ENCODE assay signal across 30 cellular contexts in genomic region chr2:182827182-182827879, GRCh38. TPM values are rescaled to one million over a fixed set of nuclear protein-coding genes. Genes with fewer than 3 reads are reported as not detected.
A peak's percentile ranks its signal among the peaks of the same experiment; 100 is the strongest.
DNase-seq lines count a peak whose midpoint lies in the region; ATAC-seq, FAIRE-seq and TF ChIP-seq lines count a peak whose summit lies in the region.
"Had no signal": no experiment of that assay in that cellular context is flagged by ENCODE, and none has a peak within 500 bp of the region (broad histone marks: within the 10 kb centered on the region; RNA-seq: fewer than 3 reads in every experiment).

No MANE protein-coding gene starts in this region.

- BruUV-seq in K562 (replicated peaks; lab: Mats Ljungman, UMichigan) = no TSS peak

- no peak for TF ChIP-seq EP300 in K562 (IDR thresholded peaks at IDR 0.05; ENCODE audit: low read length)
- no peak for TF ChIP-seq EP300 in tibial nerve (IDR thresholded peaks at IDR 0.05)

- no peaks in the 10 kb centered on the region for H3F3A ChIP-seq in GM23338 (replicated peaks; ENCODE audit: low read depth)
- peaks cover 17% of the 10 kb centered on the region for H3F3A ChIP-seq in smooth muscle cell (ENCODE audit: low read depth)

- H3K4me3 Mint-ChIP-seq in GM23338 = no peak overlapping the region
- H3K4me3 Mint-ChIP-seq in effector memory CD8-positive, alpha-beta T cell = no peak overlapping the region
- H3K4me3 Mint-ChIP-seq: activated CD4-positive, alpha-beta memory T cell treated with anti-CD3 and anti-CD28 coated beads, Interleukin-2, amount 10 ng/mL, durations not matched to agents 7 days and 5 days; activated naive CD8-positive, alpha-beta T cell treated with anti-CD3 and anti-CD28 coated beads, Interleukin-2, amount 50 U/mL, for 24 hours; B cell; CD8-positive, alpha-beta T cell; stimulated activated effector memory CD8-positive, alpha-beta T cell treated with anti-CD3 and anti-CD28 coated beads, Interleukin-12 subunit alpha, Interleukin-12 subunit beta, amount 100 ng/mL, for 72 hours had no signal

- TF ChIP-seq POLR2A in K562 (conservative IDR thresholded peaks at IDR 0.05) = no peak
- TF ChIP-seq POLR2A in tibial nerve (IDR thresholded peaks at IDR 0.05) = no peak

- no peak overlapping the region for H3K9ac ChIP-seq in K562 (ENCODE audit: insufficient read depth in 1 of 2, low read depth in 2 of 2, low read length in 2 of 2)
- H3K9ac ChIP-seq in smooth muscle cell (ENCODE audit: low read depth) = no peak overlapping the region

- no peaks in the 10 kb centered on the region for H3K36me3 Mint-ChIP-seq in GM23338 (ENCODE audit: low read depth)
- H3K36me3 Mint-ChIP-seq in effector memory CD8-positive, alpha-beta T cell (ENCODE audit: insufficient read depth) = no peaks in the 10 kb centered on the region
- H3K36me3 Mint-ChIP-seq: CD8-positive, alpha-beta T cell; stimulated activated effector memory CD8-positive, alpha-beta T cell treated with anti-CD3 and anti-CD28 coated beads, Interleukin-12 subunit alpha, Interleukin-12 subunit beta, amount 100 ng/mL, for 72 hours had no signal

- H3K27me3 ChIP-seq in GM23338 (ENCODE audit: insufficient read depth) = no peaks in the 10 kb centered on the region
- peaks cover 6 to 11% of the 10 kb centered on the region in 2 experiments; a peak in 2 of 5 replicates for H3K27me3 ChIP-seq in K562 (ENCODE audit: control insufficient read depth in 2 of 2, insufficient read depth in 2 of 2, low read length in 2 of 2)
- no peaks in the 10 kb centered on the region for H3K27me3 ChIP-seq in smooth muscle cell (ENCODE audit: low read depth)
- no peaks in the 10 kb centered on the region for H3K27me3 ChIP-seq in tibial nerve
- H3K27me3 ChIP-seq: body of pancreas, Peyer's patch, upper lobe of left lung had no signal

- no peaks in the 10 kb centered on the region for H4K20me1 ChIP-seq in GM23338 (replicated peaks; ENCODE audit: insufficient read depth)
- no peaks in the 10 kb centered on the region for H4K20me1 ChIP-seq in K562 (replicated peaks; ENCODE audit: control insufficient read depth, insufficient read depth, low read length)
- H4K20me1 ChIP-seq in smooth muscle cell (ENCODE audit: low read depth) = no peaks in the 10 kb centered on the region

- in situ Hi-C loops in K562 (cut with MboI) = no loop called here

- no peak for FAIRE-seq in K562 (lab: Jason Lieb, UNC)
- FAIRE-seq: A204.1, GM12891, keratinocyte had no signal

- peak overlapping the region; percentile 87; the same call in 1 of the 2 replicates for H2AFZ ChIP-seq in GM23338
- H2AFZ ChIP-seq in K562 (ENCODE audit: low read depth, low read length) = no peak overlapping the region
- peak overlapping the region; percentile 87 for H2AFZ ChIP-seq in smooth muscle cell (ENCODE audit: low read depth)

- no peak overlapping the region for H3K27ac ChIP-seq in GM23338 (ENCODE audit: low read depth)
- H3K27ac ChIP-seq in K562 (ENCODE audit: extremely low read depth, low read depth, low read length) = no peak overlapping the region
- peak overlapping the region; percentile 70 for H3K27ac ChIP-seq in smooth muscle cell (ENCODE audit: low read depth)
- no peak overlapping the region for H3K27ac ChIP-seq in tibial nerve
- H3K27ac ChIP-seq: body of pancreas, left ventricle myocardium inferior, Peyer's patch, upper lobe of left lung had no signal

- H3K9me3 ChIP-seq in K562 (replicated peaks; ENCODE audit: control insufficient read depth, insufficient read depth, low read depth, low read length) = no peaks in the 10 kb centered on the region
- H3K9me3 ChIP-seq in smooth muscle cell (replicated peaks; ENCODE audit: low read depth) = no peaks in the 10 kb centered on the region
- no peaks in the 10 kb centered on the region for H3K9me3 ChIP-seq in tibial nerve
- H3K9me3 ChIP-seq: body of pancreas, left ventricle myocardium inferior, Peyer's patch, upper lobe of left lung had no signal

- CTCF ChIA-PET in K562 (lab: Yijun Ruan, JAX; ENCODE audit: low intra/inter-chr PET ratio) = no interaction called here

- H3K4me1 ChIP-seq in GM23338 (ENCODE audit: insufficient read depth) = peaks cover 12% of the 10 kb centered on the region
- H3K4me1 ChIP-seq in K562 (replicated peaks in 1 of 2; ENCODE audit: control insufficient read depth in 2 of 2, insufficient read depth in 2 of 2, low read length in 2 of 2) = no peaks in the 10 kb centered on the region
- peaks cover 30% of the 10 kb centered on the region for H3K4me1 ChIP-seq in smooth muscle cell (ENCODE audit: low read depth)
- H3K4me1 ChIP-seq in tibial nerve = peaks cover 0 to 3% (median 0%) of the 10 kb centered on the region in 4 donors
- H3K4me1 ChIP-seq: left ventricle myocardium inferior, Peyer's patch, upper lobe of left lung had no signal

- intact Hi-C loops in K562 (cut with micrococcal nuclease) = no loop called here

- ATAC-seq in GM23338 = no peak
- ATAC-seq in K562 = 0 out of 3 replicates have a peak, but pooled peaks have one; percentile 22
- ATAC-seq in effector memory CD8-positive, alpha-beta T cell (replicated peaks) = no peak
- ATAC-seq: activated naive CD8-positive, alpha-beta T cell treated with anti-CD3 and anti-CD28 coated beads, Interleukin-2, amount 50 U/mL, for 24 hours; body of pancreas; CD8-positive, alpha-beta T cell; stimulated activated effector memory CD8-positive, alpha-beta T cell treated with anti-CD3 and anti-CD28 coated beads, Interleukin-12 subunit alpha, Interleukin-12 subunit beta, amount 100 ng/mL, for 72 hours had no signal

- TF ChIP-seq CTCF in GM23338 (conservative IDR thresholded peaks at IDR 0.05; ENCODE audit: low read depth in 2 of 2) (no peak), K562 (IDR thresholded peaks at IDR 0.05 in 2 of 3, conservative IDR thresholded peaks at IDR 0.05 in 1 of 3; ENCODE audit: insufficient read depth in 2 of 3, low read depth in 1 of 3, low read length in 3 of 3) (no peak), smooth muscle cell (IDR thresholded peaks at IDR 0.05; ENCODE audit: borderline replicate concordance, insufficient read depth, poor library complexity, severe bottlenecking) (no peak), tibial nerve (IDR thresholded peaks at IDR 0.05) (no peak)

- WGBS in K562 (ENCODE audit: insufficient coverage, low coverage, missing lambda C conversion rate) = 0% methylated on average over 2 of the region's 2 CpGs
- WGBS in smooth muscle cell (ENCODE audit: low lambda C conversion rate) = 21% methylated on average over 2 of the region's 2 CpGs
- 21 to 30% methylated on average over 2 of the region's 2 CpGs for WGBS in tibial nerve, 2 donors

- no peaks in the 10 kb centered on the region for H3K9me1 ChIP-seq in K562 (ENCODE audit: control insufficient read depth, insufficient read depth, low read length)

- H3K9me3 Mint-ChIP-seq in GM23338 = no peaks in the 10 kb centered on the region
- no peaks in the 10 kb centered on the region for H3K9me3 Mint-ChIP-seq in effector memory CD8-positive, alpha-beta T cell
- H3K9me3 Mint-ChIP-seq: activated CD4-positive, alpha-beta memory T cell treated with anti-CD3 and anti-CD28 coated beads, Interleukin-2, amount 10 ng/mL, durations not matched to agents 7 days and 5 days; activated naive CD8-positive, alpha-beta T cell treated with anti-CD3 and anti-CD28 coated beads, Interleukin-2, amount 50 U/mL, for 24 hours; CD8-positive, alpha-beta T cell; stimulated activated effector memory CD8-positive, alpha-beta T cell treated with anti-CD3 and anti-CD28 coated beads, Interleukin-12 subunit alpha, Interleukin-12 subunit beta, amount 100 ng/mL, for 72 hours had no signal

- H3K4me2 ChIP-seq in GM23338 = no peak overlapping the region
- no peak overlapping the region for H3K4me2 ChIP-seq in K562 (ENCODE audit: insufficient read depth, low read length)
- H3K4me2 ChIP-seq in smooth muscle cell = peak overlapping the region; percentile 62

- no peaks in the 10 kb centered on the region for H3K36me3 ChIP-seq in GM23338 (ENCODE audit: insufficient read depth)
- no peaks in the 10 kb centered on the region for H3K36me3 ChIP-seq in K562 (ENCODE audit: control insufficient read depth, insufficient read depth, low read length)
- no peaks in the 10 kb centered on the region for H3K36me3 ChIP-seq in smooth muscle cell (ENCODE audit: low read depth)
- no peaks in the 10 kb centered on the region for H3K36me3 ChIP-seq in tibial nerve
- H3K36me3 ChIP-seq: left ventricle myocardium inferior, Peyer's patch, upper lobe of left lung had no signal

- H3K4me3 ChIP-seq in GM23338 = no peak overlapping the region
- no peak overlapping the region for H3K4me3 ChIP-seq in K562
- no peak overlapping the region for H3K4me3 ChIP-seq in smooth muscle cell
- H3K4me3 ChIP-seq in tibial nerve = no peak overlapping the region
- H3K4me3 ChIP-seq: body of pancreas, left ventricle myocardium inferior, Peyer's patch, upper lobe of left lung had no signal

- no peak for TF ChIP-seq RAD21 in K562 (CRISPR knock-in tag; conservative IDR thresholded peaks at IDR 0.05 in 1 of 2, IDR thresholded peaks at IDR 0.05 in 1 of 2)

- no peak overlapping the region for H3K27ac Mint-ChIP-seq in GM23338
- no peak overlapping the region for H3K27ac Mint-ChIP-seq in effector memory CD8-positive, alpha-beta T cell
- H3K27ac Mint-ChIP-seq: activated CD4-positive, alpha-beta memory T cell treated with anti-CD3 and anti-CD28 coated beads, Interleukin-2, amount 10 ng/mL, durations not matched to agents 7 days and 5 days; activated naive CD8-positive, alpha-beta T cell treated with anti-CD3 and anti-CD28 coated beads, Interleukin-2, amount 50 U/mL, for 24 hours; B cell; CD8-positive, alpha-beta T cell; stimulated activated effector memory CD8-positive, alpha-beta T cell treated with anti-CD3 and anti-CD28 coated beads, Interleukin-12 subunit alpha, Interleukin-12 subunit beta, amount 100 ng/mL, for 72 hours had no signal

- POLR2A ChIA-PET in K562 (lab: Yijun Ruan, JAX) = interaction anchor here (1.0 kb wide), 1 partner anchor 10 kb away, joined by 7 read pairs; no protein-coding TSS in a partner anchor

- peaks cover 9% of the 10 kb centered on the region for H3K27me3 Mint-ChIP-seq in GM23338 (ENCODE audit: insufficient read depth, low read depth, poor library complexity)
- peaks cover 34 to 42% of the 10 kb centered on the region in 2 donors for H3K27me3 Mint-ChIP-seq in effector memory CD8-positive, alpha-beta T cell

- H3K79me2 ChIP-seq in GM23338 (replicated peaks; ENCODE audit: insufficient read depth) = no peaks in the 10 kb centered on the region
- H3K79me2 ChIP-seq in K562 (ENCODE audit: control insufficient read depth, insufficient read depth, low read length) = no peaks in the 10 kb centered on the region
- no peaks in the 10 kb centered on the region for H3K79me2 ChIP-seq in smooth muscle cell (ENCODE audit: low read depth)

- H3K9me2 ChIP-seq in GM23338 (ENCODE audit: insufficient read depth) = peaks cover 1% of the 10 kb centered on the region; the same call in 1 of the 2 replicates

- DNase-seq in GM23338 (ENCODE audit: low spot score) (no peak), K562 (ENCODE audit: extremely low read depth in 1 of 4, low spot score in 3 of 4) (no peak), iris pigment epithelial cell (ENCODE audit: low read depth) (peak; percentile 4), smooth muscle cell (lab: John Stamatoyannopoulos, UW; ENCODE audit: unreplicated experiment) (no peak), D341Med (ENCODE audit: low spot score) (no peak), tibial nerve (ENCODE audit: low spot score in 2 of 2) (no peak)
- DNase-seq in effector memory CD8-positive, alpha-beta T cell = no peak
- DNase-seq in effector CD8-positive, alpha-beta T cell (lab: John Stamatoyannopoulos, UW) = no peak
- DNase-seq: activated CD4-positive, alpha-beta memory T cell treated with anti-CD3 and anti-CD28 coated beads, Interleukin-2, amount 10 ng/mL, durations not matched to agents 7 days and 5 days; activated CD4-positive, alpha-beta T cell treated with anti-CD3 and anti-CD28 coated beads for 1 hour; activated CD8-positive, alpha-beta memory T cell treated with anti-CD3 and anti-CD28 coated beads, Interleukin-2, amount 50 U/mL, for 4 hours; activated naive CD4-positive, alpha-beta T cell; activated naive CD8-positive, alpha-beta T cell treated with anti-CD3 and anti-CD28 coated beads, Interleukin-2, amount 50 U/mL, for 24 hours; body of pancreas; CD8-positive, alpha-beta T cell; cerebellar nuclear complex; DMS153; left ventricle myocardium inferior; mesendoderm; NCI-H2107; Peyer's patch; SHP77; upper lobe of left lung had no signal

- H3K4me1 Mint-ChIP-seq in GM23338 = peaks cover 20% of the 10 kb centered on the region
- H3K4me1 Mint-ChIP-seq in effector memory CD8-positive, alpha-beta T cell (ENCODE audit: low read depth in 2 of 2) = no peaks in the 10 kb centered on the region
- H3K4me1 Mint-ChIP-seq: activated CD4-positive, alpha-beta memory T cell treated with anti-CD3 and anti-CD28 coated beads, Interleukin-2, amount 10 ng/mL, durations not matched to agents 7 days and 5 days; activated naive CD8-positive, alpha-beta T cell treated with anti-CD3 and anti-CD28 coated beads, Interleukin-2, amount 50 U/mL, for 24 hours; B cell; stimulated activated effector memory CD8-positive, alpha-beta T cell treated with anti-CD3 and anti-CD28 coated beads, Interleukin-12 subunit alpha, Interleukin-12 subunit beta, amount 100 ng/mL, for 72 hours had no signal

RNA-seq across cellular contexts. Expression of gene FRZB, which starts 39.1 kb away (rescaled TPM):
- 0.52 and 1.0 TPM in 2 replicates for total RNA-seq in GM23338 (2014; rRNA removed; shearing (Covaris generic))
- polyA plus RNA-seq in GM23338 (2016; fragmentation: Nextera tagmentation; extraction: Ambion mirVana) (1.2 and 1.5 TPM in 2 replicates), K562 (2011; rRNA removed) (0.01 and 0.11 TPM in 2 replicates), K562 (2014; fragmentation: Illumina TruSeq; extraction: Trizol) (0.03 and 0.08 TPM in 2 replicates), K562 (2014; fragmentation: Nextera tagmentation; extraction: Ambion mirVana) (not detected), K562 (2014; rRNA removed) (0.03 and 0.05 TPM in 2 replicates), smooth muscle cell (30.6 and 33.5 TPM in 2 replicates)
- 0.12 and 0.44 TPM in 2 replicates for total RNA-seq in K562 (2011; cell fraction: chromatin; rRNA removed; ENCODE audit: low replicate concordance)
- total RNA-seq in K562 (2011; cell fraction: nucleolus; rRNA removed) = 0.17 and 0.26 TPM in 2 replicates
- total RNA-seq in K562 (2011; cell fraction: nucleoplasm; rRNA removed) = 0.15 and 0.38 TPM in 2 replicates
- total RNA-seq in K562 (2014; rRNA removed) (not detected in 2 replicates), K562 (2014; rRNA removed; fragmentation: Illumina TruSeq; extraction: Trizol) (0.06 TPM in 1 of 2 replicates, not detected in the other), K562 (2015; rRNA removed; fragmentation: Illumina TruSeq; extraction: Trizol) (not detected in 2 replicates), K562 (2021) (not detected in 2 replicates), smooth muscle cell (11.2 and 12.4 TPM in 2 replicates), tibial nerve (10 to 100 TPM in 2 of 4 donors, 1 to 10 TPM in 2; 3.0 to 12.8 (median 9.6) TPM)
- polyA plus RNA-seq in K562 (2011; cell fraction: cytosol; rRNA removed) = 0.01 TPM in 1 of 2 replicates, not detected in the other
- polyA plus RNA-seq in K562 (2011; cell fraction: nucleus; rRNA removed) = 0.21 and 0.34 TPM in 2 replicates
- polyA plus RNA-seq in K562 (2012) = 0.03 and 0.11 TPM in 2 replicates
- polyA minus RNA-seq in K562 (2011; rRNA and poly(A)+ RNA removed) = 0.06 TPM in 1 of 2 replicates, not detected in the other
- not detected in 2 replicates for polyA minus RNA-seq in K562 (2011; cell fraction: cytosol; rRNA and poly(A)+ RNA removed)
- polyA minus RNA-seq in K562 (2011; cell fraction: nucleus; rRNA and poly(A)+ RNA removed) = 0.13 and 0.22 TPM in 2 replicates
- total RNA-seq: activated CD4-positive, alpha-beta memory T cell treated with anti-CD3 and anti-CD28 coated beads, Interleukin-2, amount 10 ng/mL, durations not matched to agents 7 days and 5 days; B cell; CD8-positive, alpha-beta T cell; pulmonary artery endothelial cell; T-helper 2 cell treated with Interferon-gamma antibody and Interleukin-4, amounts not matched to agents 100 ng/mL and 5 ng/mL, for 36 hours had no signal
